ENCODE assay signal across 15 cellular contexts in genomic region chr5:109567374-109568044, GRCh38.
A peak's percentile ranks its signal among the peaks of the same experiment; 100 is the strongest.
DNase-seq lines count a peak whose midpoint lies in the region; ATAC-seq, FAIRE-seq and TF ChIP-seq lines count a peak whose summit lies in the region.
"Had no signal": no experiment of that assay in that cellular context is flagged by ENCODE, and none has a peak within 500 bp of the region (broad histone marks: within the 10 kb centered on the region; RNA-seq: fewer than 3 reads in every experiment).

No MANE protein-coding gene starts in this region.

- H3K9me1 ChIP-seq in keratinocyte (ENCODE audit: control insufficient read depth, extremely low read depth, insufficient read depth, low read length), result no peaks in the 10 kb centered on the region

- peaks cover 8% of the 10 kb centered on the region for H3K4me1 ChIP-seq in keratinocyte (ENCODE audit: control insufficient read depth, extremely low read depth, insufficient read depth, low read length)
- H3K4me1 ChIP-seq: upper lobe of left lung had no signal

- H3K4me2 ChIP-seq in keratinocyte (ENCODE audit: control insufficient read depth, extremely low read depth, insufficient read depth, low read depth, low read length), result no peak overlapping the region

- no peak for ATAC-seq in GM21423 (IDR thresholded peaks at IDR 0.05; ENCODE audit: unreplicated experiment)
- ATAC-seq: Panc1 had no signal

- H3K9me3 ChIP-seq in keratinocyte (ENCODE audit: control insufficient read depth, low read depth, low read length), result no peaks in the 10 kb centered on the region
- H3K9me3 ChIP-seq: upper lobe of left lung had no signal

- no peak overlapping the region for H3K4me3 ChIP-seq in NB4 (ENCODE audit: low read depth, low read length)
- no peak overlapping the region for H3K4me3 ChIP-seq in bronchial epithelial cell (ENCODE audit: low read depth, low read length)
- no peak overlapping the region for H3K4me3 ChIP-seq in keratinocyte (ENCODE audit: control insufficient read depth in 2 of 3, extremely low read depth in 1 of 3, insufficient read depth in 2 of 3, low read depth in 1 of 3, low read length in 3 of 3)
- H3K4me3 ChIP-seq: upper lobe of left lung had no signal

- no peaks in the 10 kb centered on the region for H3K36me3 ChIP-seq in bronchial epithelial cell (ENCODE audit: control insufficient read depth, insufficient read depth, low read length)
- no peaks in the 10 kb centered on the region for H3K36me3 ChIP-seq in keratinocyte (ENCODE audit: control insufficient read depth in 2 of 2, extremely low read depth in 1 of 2, insufficient read depth in 2 of 2, low read length in 2 of 2)
- H3K36me3 ChIP-seq: upper lobe of left lung had no signal

- no peak overlapping the region for H3K9ac ChIP-seq in keratinocyte (ENCODE audit: control insufficient read depth, extremely low read depth, insufficient read depth, low read length)

- DNase-seq in EL (peak; percentile 45), NB4 (ENCODE audit: low read depth) (peak; percentile 92), bronchial epithelial cell (ENCODE audit: low read depth) (peak; percentile 41), keratinocyte (ENCODE audit: low read depth, low spot score) (no peak), DMS 273 treated with DMSO at 0.1 percent for 48 hours (lab: John Stamatoyannopoulos, UW) (no peak), GM19240 (ENCODE audit: insufficient read length, low spot score) (no peak)
- no peak for DNase-seq in activated CD8-positive, alpha-beta memory T cell treated with anti-CD3 and anti-CD28 coated beads, Interleukin-2, amount 50 U/mL, for 48 hours
- DNase-seq: anterior cingulate cortex; naive B cell; NCI-H1436; NCI-H446; stimulated activated CD4-positive, alpha-beta T cell treated with anti-CD3 and anti-CD28 coated beads, Interleukin-2, amount 100 ng/mL, for 24 hours; upper lobe of left lung had no signal

- H3K27me3 ChIP-seq in bronchial epithelial cell (ENCODE audit: control insufficient read depth, insufficient read depth, low read length) (no peaks in the 10 kb centered on the region), keratinocyte (ENCODE audit: control insufficient read depth, extremely low read depth, insufficient read depth, low read length) (no peaks in the 10 kb centered on the region)
- H3K27me3 ChIP-seq: upper lobe of left lung had no signal

- H3K27ac ChIP-seq in keratinocyte (ENCODE audit: control insufficient read depth, insufficient read depth, low read length), result no peak overlapping the region
- H3K27ac ChIP-seq: upper lobe of left lung had no signal

- H3K79me2 ChIP-seq in keratinocyte (ENCODE audit: control insufficient read depth, insufficient read depth, low read length), result no peaks in the 10 kb centered on the region

- TF ChIP-seq CTCF in NB4 (IDR thresholded peaks at IDR 0.05; ENCODE audit: low read depth, low read length) (no peak), bronchial epithelial cell (IDR thresholded peaks at IDR 0.05; ENCODE audit: insufficient read depth, low read length, severe bottlenecking) (no peak), keratinocyte (optimal IDR thresholded peaks at IDR 0.05 in 1 of 3, IDR thresholded peaks at IDR 0.05 in 1 of 3, conservative IDR thresholded peaks at IDR 0.05 in 1 of 3; ENCODE audit: extremely low read depth in 1 of 3, insufficient read depth in 2 of 3, low read length in 3 of 3) (no peak)

- H4K20me1 ChIP-seq in keratinocyte (ENCODE audit: control insufficient read depth, extremely low read depth, insufficient read depth, low read length), result no peaks in the 10 kb centered on the region

- dilution Hi-C loops in keratinocyte (cut with MboI; ENCODE audit: extremely low pct_ligation_motif_present, low sequenced_read_pairs), result no loop called here

- no peak overlapping the region for H2AFZ ChIP-seq in keratinocyte (ENCODE audit: control insufficient read depth, low read length)

- TF ChIP-seq POLR2A in NB4 (IDR thresholded peaks at IDR 0.05; ENCODE audit: extremely low read depth, insufficient read length), result no peak

- FAIRE-seq in bronchial epithelial cell (lab: Jason Lieb, UNC) (no peak), keratinocyte (lab: Jason Lieb, UNC) (peak; percentile 80)

Comparison
In these comparisons a context has a peak if more than half of its experiments do, and no peak if none do; other contexts are left out.
1. DNase-seq: peak in EL (single experiment), NB4 (single experiment) and bronchial epithelial cell (single experiment); none in keratinocyte (single experiment), activated CD8-positive, alpha-beta memory T cell treated with anti-CD3 and anti-CD28 coated beads, Interleukin-2, amount 50 U/mL, for 48 hours (single experiment), DMS 273 treated with DMSO at 0.1 percent for 48 hours (single experiment) and GM19240 (single experiment).